17 cellular contexts compared by ENCODE assay signal in the genomic region with DNA sequence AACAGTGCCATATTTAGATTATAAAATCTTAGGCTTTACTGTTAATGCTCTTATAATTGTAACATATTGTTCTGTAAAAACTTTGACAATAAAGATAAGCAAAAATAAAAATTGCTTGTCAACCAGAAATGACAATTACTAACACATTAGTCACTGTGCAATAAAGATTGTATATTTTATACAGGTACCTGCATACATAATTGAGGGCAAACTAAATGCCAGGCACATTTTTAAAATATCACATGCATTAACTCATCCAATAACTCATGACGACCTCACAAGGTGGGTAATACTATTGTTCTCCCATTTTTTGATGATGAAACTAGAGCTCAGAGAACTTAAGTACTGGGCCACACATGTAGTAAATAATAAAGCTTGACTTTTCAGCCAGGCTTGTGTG.
"Had no signal": no experiment of that assay in that cellular context is flagged by ENCODE, and none has a peak within 500 bp of the region (broad histone marks: within the 10 kb centered on the region; RNA-seq: fewer than 3 reads in every experiment).

No MANE protein-coding gene starts in this region.

- H3K4me3 ChIP-seq: body of pancreas, gastroesophageal sphincter, sigmoid colon, spleen had no signal

- H3K36me3 ChIP-seq: gastroesophageal sphincter, neutrophil, sigmoid colon, spleen had no signal

- H3K27me3 Mint-ChIP-seq: activated B cell treated with CpG ODN at 0.5 μM for 24 hours; activated CD4-positive, alpha-beta memory T cell treated with anti-CD3 and anti-CD28 coated beads for 36 hours; activated CD8-positive, alpha-beta memory T cell treated with anti-CD3 and anti-CD28 coated beads, Interleukin-2, amount 10 ng/mL, durations not matched to agents 7 days and 5 days; activated naive CD8-positive, alpha-beta T cell had no signal

- DNase-seq: activated B cell treated with CpG ODN at 0.5 μM for 24 hours; activated CD4-positive, alpha-beta memory T cell treated with anti-CD3 and anti-CD28 coated beads for 36 hours; activated CD4-positive, alpha-beta T cell treated with anti-CD3 and anti-CD28 coated beads for 4 hours; activated CD8-positive, alpha-beta memory T cell treated with anti-CD3 and anti-CD28 coated beads, Interleukin-2, amount 10 ng/mL, durations not matched to agents 7 days and 5 days; amniotic stem cell; body of pancreas; central memory CD4-positive, alpha-beta T cell; dorsolateral prefrontal cortex; left cardiac atrium; natural killer cell; sigmoid colon; spleen; stimulated activated naive CD4-positive, alpha-beta T cell had no signal

- H2AFZ ChIP-seq: parathyroid adenoma had no signal

- H3K27ac ChIP-seq: body of pancreas, gastroesophageal sphincter, neutrophil, parathyroid adenoma, sigmoid colon, spleen had no signal

- H3K4me3 Mint-ChIP-seq: activated B cell treated with CpG ODN at 0.5 μM for 24 hours; activated CD4-positive, alpha-beta memory T cell treated with anti-CD3 and anti-CD28 coated beads for 36 hours; activated CD8-positive, alpha-beta memory T cell treated with anti-CD3 and anti-CD28 coated beads, Interleukin-2, amount 10 ng/mL, durations not matched to agents 7 days and 5 days; activated naive CD8-positive, alpha-beta T cell; natural killer cell had no signal

- ATAC-seq: activated CD8-positive, alpha-beta memory T cell treated with anti-CD3 and anti-CD28 coated beads, Interleukin-2, amount 10 ng/mL, durations not matched to agents 7 days and 5 days; body of pancreas; gastroesophageal sphincter; left cardiac atrium; natural killer cell had no signal

- H3K27me3 ChIP-seq: body of pancreas, dorsolateral prefrontal cortex, gastroesophageal sphincter, neutrophil, sigmoid colon, spleen had no signal

- H3K79me2 ChIP-seq: parathyroid adenoma had no signal

- H3K4me1 ChIP-seq: body of pancreas, gastroesophageal sphincter, parathyroid adenoma, sigmoid colon, spleen had no signal

- H3K9ac ChIP-seq: parathyroid adenoma had no signal

- H3K9me3 ChIP-seq: body of pancreas, gastroesophageal sphincter, neutrophil, sigmoid colon had no signal

- H3K36me3 Mint-ChIP-seq: activated CD4-positive, alpha-beta memory T cell treated with anti-CD3 and anti-CD28 coated beads for 36 hours; activated CD8-positive, alpha-beta memory T cell treated with anti-CD3 and anti-CD28 coated beads, Interleukin-2, amount 10 ng/mL, durations not matched to agents 7 days and 5 days; activated naive CD8-positive, alpha-beta T cell; natural killer cell had no signal

- H3K4me1 Mint-ChIP-seq: activated B cell treated with CpG ODN at 0.5 μM for 24 hours; activated CD8-positive, alpha-beta memory T cell treated with anti-CD3 and anti-CD28 coated beads, Interleukin-2, amount 10 ng/mL, durations not matched to agents 7 days and 5 days; natural killer cell had no signal

- H3K27ac Mint-ChIP-seq: activated B cell treated with CpG ODN at 0.5 μM for 24 hours; activated CD4-positive, alpha-beta memory T cell treated with anti-CD3 and anti-CD28 coated beads for 36 hours; activated CD8-positive, alpha-beta memory T cell treated with anti-CD3 and anti-CD28 coated beads, Interleukin-2, amount 10 ng/mL, durations not matched to agents 7 days and 5 days; activated naive CD8-positive, alpha-beta T cell; natural killer cell had no signal
